11 cellular contexts compared by ENCODE assay signal in the genomic region with DNA sequence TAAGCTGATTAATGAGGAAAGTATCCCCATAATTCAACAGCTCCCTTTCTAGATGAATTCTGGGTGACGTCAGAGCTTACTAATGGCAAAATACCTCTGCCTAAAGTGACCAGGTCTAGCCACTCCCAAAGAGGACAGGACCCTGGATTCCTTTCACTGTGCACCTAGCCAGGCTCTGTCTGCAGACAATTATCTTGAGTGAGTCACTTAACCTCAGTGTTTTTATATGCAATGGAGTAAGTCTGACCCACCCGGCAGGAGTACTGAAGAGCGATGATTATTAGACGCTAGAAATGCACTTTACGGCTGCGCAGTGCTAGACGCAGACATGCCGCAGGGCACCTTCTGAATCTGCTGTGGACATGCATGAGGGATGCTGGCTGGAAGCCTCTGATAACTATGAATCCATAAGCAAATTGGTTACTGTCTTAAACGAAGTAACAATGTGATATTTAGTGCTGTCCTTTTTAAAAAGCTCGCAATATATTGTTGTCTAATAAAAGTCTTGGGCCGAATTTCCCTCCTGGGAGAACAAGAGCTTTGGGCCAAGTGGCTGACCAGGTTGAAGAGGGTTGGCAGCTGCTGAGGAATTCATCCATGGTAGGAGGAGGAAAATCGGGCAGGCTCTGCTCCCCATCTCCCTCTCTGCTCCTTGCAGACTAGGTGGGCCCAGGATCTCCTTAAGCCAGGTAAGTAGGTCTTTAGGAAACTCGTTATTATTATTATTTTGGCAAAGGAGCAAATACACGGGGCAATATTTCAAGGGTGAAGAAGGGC. TPM values are rescaled to one million over a fixed set of nuclear protein-coding genes. Genes with fewer than 3 reads are reported as not detected.
DNase-seq lines count a peak whose midpoint lies in the region; ATAC-seq and TF ChIP-seq lines count a peak whose summit lies in the region.
"Had no signal": no experiment of that assay in that cellular context is flagged by ENCODE, and none has a peak within 500 bp of the region (broad histone marks: within the 10 kb centered on the region; RNA-seq: fewer than 3 reads in every experiment).

No MANE protein-coding gene starts in this region.

- H3K36me3 ChIP-seq in HCT116 (ENCODE audit: control insufficient read depth in 1 of 2, insufficient read depth in 2 of 2, low read length in 2 of 2), result no peaks in the 10 kb centered on the region
- H3K36me3 ChIP-seq in RWPE2 (ENCODE audit: low read depth), result no peaks in the 10 kb centered on the region
- H3K36me3 ChIP-seq: vagina had no signal

- peaks cover 18 to 35% of the 10 kb centered on the region in 2 experiments for H3K4me1 ChIP-seq in HCT116 (ENCODE audit: control insufficient read depth in 1 of 2, insufficient read depth in 2 of 2, low read length in 2 of 2)
- H3K4me1 ChIP-seq in RWPE2 (ENCODE audit: insufficient read depth, poor library complexity, severe bottlenecking), result peaks cover 14% of the 10 kb centered on the region

- CTCF ChIA-PET in HCT116 (lab: Charles Lee), result no interaction called here

- no TSS peak for BruUV-seq in HCT116 (replicated peaks; lab: Mats Ljungman, UMichigan)

- no peaks in the 10 kb centered on the region for H4K20me1 ChIP-seq in HCT116 (ENCODE audit: insufficient read depth)

- intact Hi-C loops in HCT116 (cut with micrococcal nuclease), result loop anchor here (2.0 kb wide), 1 partner anchor 14 kb away; no protein-coding TSS in a partner anchor

- no peaks in the 10 kb centered on the region for H3K9me2 ChIP-seq in HCT116 (ENCODE audit: insufficient read depth)

- H2AFZ ChIP-seq in HCT116 (ENCODE audit: low read depth, low read length, poor library complexity, severe bottlenecking), result no peak overlapping the region

- TF ChIP-seq POLR2A in HCT116 (IDR thresholded peaks at IDR 0.05; ENCODE audit: borderline replicate concordance, extremely low read depth, insufficient read depth, insufficient read length) (no peak), erythroblast (IDR thresholded peaks at IDR 0.05; ENCODE audit: low read length) (no peak)

- peak overlapping the region; percentile 63 for H3K4me2 ChIP-seq in HCT116 (ENCODE audit: low read length)

- no peaks in the 10 kb centered on the region for H3K9me3 ChIP-seq in HCT116 (ENCODE audit: control insufficient read depth in 1 of 2, insufficient read depth in 1 of 2, low read depth in 1 of 2, low read length in 2 of 2)
- peaks cover 10% of the 10 kb centered on the region for H3K9me3 ChIP-seq in RWPE2 (ENCODE audit: severe bottlenecking)
- H3K9me3 ChIP-seq: vagina had no signal

- no peak; the same call in 1 of the 2 replicates for TF ChIP-seq RAD21 in HCT116 (IDR thresholded peaks at IDR 0.05; ENCODE audit: low read depth)

- POLR2A ChIA-PET in HCT116 (lab: Charles Lee), result interaction anchor here (0.7 kb wide), 1 partner anchor 616 kb away, joined by 3 read pairs; no protein-coding TSS in a partner anchor

- H3K79me2 ChIP-seq in HCT116 (ENCODE audit: insufficient read depth, low read length), result no peaks in the 10 kb centered on the region

- no peak for TF ChIP-seq CTCF in HCT116 (IDR thresholded peaks at IDR 0.05 in 2 of 3, conservative IDR thresholded peaks at IDR 0.05 in 1 of 3; ENCODE audit: borderline replicate concordance in 1 of 3, insufficient read depth in 1 of 3, low read depth in 2 of 3, low read length in 2 of 3)
- TF ChIP-seq CTCF in RWPE2 (IDR thresholded peaks at IDR 0.05; ENCODE audit: poor library complexity, severe bottlenecking), result no peak

- RAD21 ChIA-PET in HCT116 (lab: Charles Lee; ENCODE audit: low non-redundant PET in 1 of 2, low total read pairs in 2 of 2, uncharacterized antibody in 2 of 2, unreplicated experiment in 2 of 2), result no interaction called here

- H3K27me3 ChIP-seq in HCT116 (ENCODE audit: insufficient read depth, low read length) (no peaks in the 10 kb centered on the region), RWPE2 (ENCODE audit: insufficient read depth, poor library complexity, severe bottlenecking) (no peaks in the 10 kb centered on the region)
- H3K27me3 ChIP-seq: vagina had no signal

- peak overlapping the region; percentile 41; the same call in 1 of the 2 replicates for H3K27ac ChIP-seq in HCT116 (ENCODE audit: low read depth, low read length)
- peak overlapping the region; percentile 94 for H3K27ac ChIP-seq in RWPE2 (ENCODE audit: poor library complexity, severe bottlenecking)
- H3K27ac ChIP-seq: vagina had no signal

- peak overlapping the region in 1 of 2 experiments; percentile 20; a peak in 2 of 4 replicates for H3K4me3 ChIP-seq in HCT116 (replicated peaks in 1 of 2; ENCODE audit: low read depth in 1 of 2, low read length in 2 of 2)
- H3K4me3 ChIP-seq in RWPE2 (ENCODE audit: severe bottlenecking), result no peak overlapping the region
- H3K4me3 ChIP-seq: lung, vagina had no signal

- ATAC-seq in HCT116 (peak; percentile 53), RWPE2 (ENCODE audit: low read depth) (peak; percentile 83), HG03520 (IDR thresholded peaks at IDR 0.05; ENCODE audit: unreplicated experiment) (no peak)
- ATAC-seq: esophagus mucosa had no signal

- DNase-seq in HCT116 (ENCODE audit: low read depth, low spot score) (peak; percentile 79), RWPE2 (ENCODE audit: low spot score) (peak; percentile 87), fibroblast of peridontal ligament (ENCODE audit: extremely low read depth) (peak; percentile 50), smooth muscle cell of the brain vasculature (ENCODE audit: low read depth, low spot score) (peak; percentile 39), erythroblast (lab: John Stamatoyannopoulos, UW) (no peak), T-helper 1 cell (no peak)
- DNase-seq: activated CD4-positive, alpha-beta T cell treated with anti-CD3 and anti-CD28 coated beads, Interleukin-2, amount 50 U/mL, for 4 hours had no signal

- peak overlapping the region; percentile 27; the same call in 1 of the 2 replicates for H3K9ac ChIP-seq in HCT116 (ENCODE audit: low read length)

TF ChIP-seq in HCT116, 20 proteins besides CTCF, POLR2A, EP300 and RAD21:
- TF ChIP-seq EZH2phosphoT487 (IDR thresholded peaks at IDR 0.05; ENCODE audit: borderline replicate concordance) (no peak), MAX (IDR thresholded peaks at IDR 0.05) (0 out of 2 replicates have a peak, but pooled peaks have one; percentile 16), POLR2AphosphoS5 (IDR thresholded peaks at IDR 0.05; ENCODE audit: low read depth, low read length) (peak; percentile 34; the same call in 1 of the 2 replicates), JUND (IDR thresholded peaks at IDR 0.05) (peak; percentile 68), SP1 (IDR thresholded peaks at IDR 0.05; ENCODE audit: low read depth) (peak; percentile 60), EGR1 (IDR thresholded peaks at IDR 0.05; ENCODE audit: low read depth) (no peak), FOSL1 (IDR thresholded peaks at IDR 0.05; ENCODE audit: low read depth) (peak; percentile 67)

RNA-seq across cellular contexts. Expression of gene INPP5A, which starts 4.6 kb away (rescaled TPM):
- 12.3 TPM for total RNA-seq in HCT116 (2021; ENCODE audit: unreplicated experiment)
- polyA plus RNA-seq in HCT116 (2012), result 7.5 and 8.9 TPM in 2 replicates

Comparison
In these comparisons a context has a peak if more than half of its experiments do, and no peak if none do; other contexts are left out.
1. DNase-seq: peak in HCT116 (single experiment), RWPE2 (single experiment), fibroblast of peridontal ligament (single experiment) and smooth muscle cell of the brain vasculature (single experiment); none in erythroblast (0 of 2) and T-helper 1 cell (0 of 5).